1 cellular context compared by ENCODE assay signal in genomic region chr4:86569103-86569870, GRCh38.
TF ChIP-seq lines count a peak whose summit lies in the region.

No MANE protein-coding gene starts in this region.

TF ChIP-seq in GM12878, 131 proteins besides CTCF, POLR2A, EP300 and RAD21 (continued from another document):
- no peak for TF ChIP-seq PBX3 (IDR thresholded peaks at IDR 0.05; ENCODE audit: insufficient replicate concordance, low read depth, low read length)
- no peak for TF ChIP-seq USF2 (IDR thresholded peaks at IDR 0.05; ENCODE audit: borderline replicate concordance, low read depth, low read length)
- TF ChIP-seq NFIC (IDR thresholded peaks at IDR 0.05; ENCODE audit: low read depth, low read length): peak; percentile 79; the same call in 1 of the 2 replicates
- no peak for TF ChIP-seq ZZZ3 (IDR thresholded peaks at IDR 0.05; ENCODE audit: control insufficient read depth, insufficient read length, low read depth)
- no peak for TF ChIP-seq SP1 (IDR thresholded peaks at IDR 0.05; ENCODE audit: low read depth, low read length)
- no peak for TF ChIP-seq SMARCA5 (IDR thresholded peaks at IDR 0.05)
- TF ChIP-seq EED (IDR thresholded peaks at IDR 0.05; ENCODE audit: low read depth): peak; percentile 91
